Comparison of ENCODE assay signal across 20 cellular contexts in genomic region chr18:57533901-57534300, GRCh38.
"Had no signal": no experiment of that assay in that cellular context is flagged by ENCODE, and none has a peak within 500 bp of the region (broad histone marks: within the 10 kb centered on the region; RNA-seq: fewer than 3 reads in every experiment).

No MANE protein-coding gene starts in this region.

- H3K27me3 Mint-ChIP-seq: activated CD4-positive, alpha-beta T cell treated with anti-CD3 and anti-CD28 coated beads, Interleukin-2, amount 10 ng/mL, durations not matched to agents 24 days and 14 days; brain had no signal

- H3K36me3 Mint-ChIP-seq: activated naive CD4-positive, alpha-beta T cell treated with anti-CD3 and anti-CD28 coated beads, Interleukin-2, amount 50 U/mL, for 72 hours; brain; memory B cell; natural killer cell had no signal

- H3K27ac Mint-ChIP-seq: activated CD4-positive, alpha-beta T cell treated with anti-CD3 and anti-CD28 coated beads, Interleukin-2, amount 10 ng/mL, durations not matched to agents 24 days and 14 days; activated CD8-positive, alpha-beta T cell treated with anti-CD3 and anti-CD28 coated beads, Interleukin-2, amount 10 ng/mL, durations not matched to agents 7 days and 5 days; activated naive CD4-positive, alpha-beta T cell treated with anti-CD3 and anti-CD28 coated beads, Interleukin-2, amount 50 U/mL, for 72 hours; memory B cell; natural killer cell had no signal

- H3K4me3 Mint-ChIP-seq: activated CD4-positive, alpha-beta T cell treated with anti-CD3 and anti-CD28 coated beads, Interleukin-2, amount 10 ng/mL, durations not matched to agents 24 days and 14 days; activated CD8-positive, alpha-beta T cell treated with anti-CD3 and anti-CD28 coated beads, Interleukin-2, amount 10 ng/mL, durations not matched to agents 7 days and 5 days; central memory CD8-positive, alpha-beta T cell; memory B cell; natural killer cell had no signal

- H3K27me3 ChIP-seq: pancreas had no signal

- H3K27ac ChIP-seq: left ventricle myocardium inferior, pancreas, thoracic aorta had no signal

- H3K9me3 ChIP-seq: left ventricle myocardium inferior, pancreas, thoracic aorta had no signal

- DNase-seq: activated CD4-positive, alpha-beta T cell treated with anti-CD3 and anti-CD28 coated beads, Interleukin-2, amount 10 ng/mL, durations not matched to agents 24 days and 14 days; activated CD4-positive, CD25-positive, alpha-beta regulatory T cell; activated CD8-positive, alpha-beta memory T cell treated with anti-CD3 and anti-CD28 coated beads, Interleukin-2, amount 50 U/mL, for 4 hours; activated CD8-positive, alpha-beta T cell treated with anti-CD3 and anti-CD28 coated beads, Interleukin-2, amount 10 ng/mL, durations not matched to agents 7 days and 5 days; activated effector memory CD4-positive, alpha-beta T cell treated with anti-CD3 and anti-CD28 coated beads, Interleukin-2, amount 50 U/mL, for 16 hours; activated T-cell treated with anti-CD3 and anti-CD28 coated beads, Interleukin-2, amount 50 U/mL, for 48 hours; amniotic stem cell; erythroblast; kidney; left ventricle myocardium inferior; natural killer cell; pancreas; stimulated activated CD4-positive, alpha-beta T cell treated with anti-CD3 and anti-CD28 coated beads, Interleukin-12 subunit alpha, Interleukin-12 subunit beta, amount 100 ng/mL, for 4 hours; stimulated activated CD4-positive, alpha-beta T cell treated with anti-CD3 and anti-CD28 coated beads, Interleukin-2, amount 100 ng/mL, for 24 hours; T-helper 2 cell had no signal

- ATAC-seq: activated CD8-positive, alpha-beta T cell treated with anti-CD3 and anti-CD28 coated beads, Interleukin-2, amount 10 ng/mL, durations not matched to agents 7 days and 5 days; activated naive CD4-positive, alpha-beta T cell treated with anti-CD3 and anti-CD28 coated beads, Interleukin-2, amount 50 U/mL, for 72 hours; natural killer cell had no signal

- H3K9me3 Mint-ChIP-seq: activated CD4-positive, alpha-beta T cell treated with anti-CD3 and anti-CD28 coated beads, Interleukin-2, amount 10 ng/mL, durations not matched to agents 24 days and 14 days; activated naive CD4-positive, alpha-beta T cell treated with anti-CD3 and anti-CD28 coated beads, Interleukin-2, amount 50 U/mL, for 72 hours; central memory CD8-positive, alpha-beta T cell; memory B cell; natural killer cell had no signal

- H3K4me1 Mint-ChIP-seq: activated CD4-positive, alpha-beta T cell treated with anti-CD3 and anti-CD28 coated beads, Interleukin-2, amount 10 ng/mL, durations not matched to agents 24 days and 14 days; central memory CD8-positive, alpha-beta T cell; memory B cell; natural killer cell had no signal

- FAIRE-seq: kidney, pancreas had no signal

- H3K4me3 ChIP-seq: pancreas, thoracic aorta had no signal

- H3K36me3 ChIP-seq: left ventricle myocardium inferior, pancreas, thoracic aorta had no signal
